ENCODE assay signal across 23 cellular contexts in the genomic region with DNA sequence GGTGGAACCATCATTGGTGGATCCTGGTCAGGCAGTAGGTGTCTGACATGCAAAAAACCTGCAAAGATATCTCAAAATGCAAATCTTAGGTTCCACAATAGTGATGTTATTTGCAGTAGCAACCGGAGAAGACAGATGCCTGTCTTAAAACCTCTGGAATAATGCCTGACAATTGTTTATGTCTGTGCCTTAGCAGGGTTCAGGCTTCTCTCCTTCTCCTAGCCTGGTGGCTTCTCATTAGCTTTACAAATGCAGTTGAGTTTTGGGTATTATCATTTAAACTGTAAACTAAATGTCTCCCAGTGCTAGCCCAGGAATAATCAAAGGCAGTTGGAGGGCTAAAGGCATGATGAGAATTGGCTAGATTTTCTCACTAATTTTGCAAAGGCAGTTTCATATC.
"Had no signal": no experiment of that assay in that cellular context is flagged by ENCODE, and none has a peak within 500 bp of the region (broad histone marks: within the 10 kb centered on the region; RNA-seq: fewer than 3 reads in every experiment).

No MANE protein-coding gene starts in this region.

- H3K4me1 ChIP-seq: left ventricle myocardium inferior, right atrium auricular region, right lobe of liver, suprapubic skin, tibial artery, upper lobe of right lung had no signal

- H3K4me3 Mint-ChIP-seq: mesothelial cell of epicardium; naive B cell; natural killer cell; stimulated activated naive CD8-positive, alpha-beta T cell treated with anti-CD3 and anti-CD28 coated beads, Interleukin-15, Interleukin-2, amounts not matched to agents 100 ng/mL and 50 ng/mL, for 24 hours had no signal

- H3K27ac ChIP-seq: left ventricle myocardium inferior, ovary, right atrium auricular region, right lobe of liver, suprapubic skin, thoracic aorta, tibial artery, upper lobe of right lung had no signal

- H3K9me3 Mint-ChIP-seq: mesothelial cell of epicardium; stimulated activated naive CD8-positive, alpha-beta T cell treated with anti-CD3 and anti-CD28 coated beads, Interleukin-15, Interleukin-2, amounts not matched to agents 100 ng/mL and 50 ng/mL, for 24 hours had no signal

- DNase-seq: hippocampal formation; islet precursor cell; left ventricle myocardium inferior; mesendoderm; naive B cell; natural killer cell; ovary; right lobe of liver; stimulated activated CD4-positive, alpha-beta T cell treated with anti-CD3 and anti-CD28 coated beads, Interleukin-1b, Interleukin-23, amount 100 ng/mL, for 48 hours; stimulated activated CD4-positive, alpha-beta T cell treated with anti-CD3 and anti-CD28 coated beads, Interleukin-4, amount 100 ng/mL, for 1 hour; stimulated activated naive CD4-positive, alpha-beta T cell; tibial artery; trophoblast cell; upper lobe of right lung had no signal

- H3K4me3 ChIP-seq: left ventricle myocardium inferior, lung, ovary, right atrium auricular region, right lobe of liver, smooth muscle cell, suprapubic skin, thoracic aorta, tibial artery, upper lobe of right lung had no signal

- H3K36me3 Mint-ChIP-seq: mesothelial cell of epicardium, naive B cell, natural killer cell had no signal

- H3K4me2 ChIP-seq: smooth muscle cell had no signal

- H3K4me1 Mint-ChIP-seq: mesothelial cell of epicardium had no signal

- H3K36me3 ChIP-seq: left ventricle myocardium inferior, ovary, right atrium auricular region, right lobe of liver, suprapubic skin, thoracic aorta, tibial artery, upper lobe of right lung had no signal

- FAIRE-seq: urothelium cell line had no signal

- H3K27me3 ChIP-seq: ovary, right atrium auricular region, right lobe of liver, suprapubic skin, tibial artery, upper lobe of right lung had no signal

- H3K27me3 Mint-ChIP-seq: naive B cell; progenitor cell of endocrine pancreas; stimulated activated naive CD8-positive, alpha-beta T cell treated with anti-CD3 and anti-CD28 coated beads, Interleukin-15, Interleukin-2, amounts not matched to agents 100 ng/mL and 50 ng/mL, for 24 hours had no signal

- H3K27ac Mint-ChIP-seq: mesothelial cell of epicardium; naive B cell; natural killer cell; progenitor cell of endocrine pancreas; stimulated activated naive CD8-positive, alpha-beta T cell treated with anti-CD3 and anti-CD28 coated beads, Interleukin-15, Interleukin-2, amounts not matched to agents 100 ng/mL and 50 ng/mL, for 24 hours had no signal

- H3K9me3 ChIP-seq: left ventricle myocardium inferior, ovary, right atrium auricular region, right lobe of liver, suprapubic skin, thoracic aorta, tibial artery, upper lobe of right lung had no signal

- ATAC-seq: natural killer cell, right lobe of liver, upper lobe of right lung had no signal
